In the genomic region with DNA sequence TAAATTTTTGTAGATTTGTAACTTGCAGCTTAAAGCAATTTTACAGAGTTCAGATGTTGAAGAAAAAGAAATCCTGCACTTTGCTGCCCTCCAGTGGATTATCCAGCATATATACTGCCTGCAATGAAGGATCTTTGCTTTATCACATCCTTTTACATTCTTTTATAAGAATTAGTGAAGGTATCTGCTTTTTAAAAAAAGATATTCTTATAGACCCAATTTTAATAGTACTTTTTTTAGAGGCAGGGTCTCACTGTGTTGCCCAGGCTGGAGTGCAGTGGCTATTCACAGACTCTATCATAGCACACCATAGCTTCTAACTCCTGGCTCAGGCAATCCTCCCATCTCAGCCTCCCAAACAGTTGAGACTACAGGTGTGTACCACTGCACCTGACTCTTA, we compare ENCODE assay signal across 9 cellular contexts.
DNase-seq lines count a peak whose midpoint lies in the region; ATAC-seq, FAIRE-seq and TF ChIP-seq lines count a peak whose summit lies in the region.
"Had no signal": no experiment of that assay in that cellular context is flagged by ENCODE, and none has a peak within 500 bp of the region (broad histone marks: within the 10 kb centered on the region; RNA-seq: fewer than 3 reads in every experiment).

No MANE protein-coding gene starts in this region.

- H4K91ac ChIP-seq in neuronal stem cell (ENCODE audit: low read depth, low read length, poor library complexity): no peak overlapping the region

- no peak overlapping the region for H3K23ac ChIP-seq in neuronal stem cell (ENCODE audit: low read depth, low read length, poor library complexity)

- no peak overlapping the region for H2BK12ac ChIP-seq in neuronal stem cell (ENCODE audit: low read length)

- H2BK120ac ChIP-seq in neuronal stem cell (ENCODE audit: low read depth, low read length): no peak overlapping the region

- H2AFZ ChIP-seq in neuronal stem cell (ENCODE audit: low read length): no peak overlapping the region

- no peak overlapping the region for H3K14ac ChIP-seq in neuronal stem cell (ENCODE audit: low read length)

- no peak overlapping the region for H3K4me3 ChIP-seq in colonic mucosa
- no peak overlapping the region for H3K4me3 ChIP-seq in mucosa of descending colon
- H3K4me3 ChIP-seq in neuronal stem cell (ENCODE audit: low read length in 2 of 2): no peak overlapping the region

- H3K4me1 ChIP-seq in colonic mucosa (no peaks in the 10 kb centered on the region), mucosa of descending colon (ENCODE audit: low read depth) (no peaks in the 10 kb centered on the region), neuronal stem cell (ENCODE audit: control insufficient read depth in 2 of 2, insufficient read depth in 1 of 2, low read depth in 1 of 2, low read length in 2 of 2) (no peaks in the 10 kb centered on the region)

- ATAC-seq in HG02938 (IDR thresholded peaks at IDR 0.05; ENCODE audit: unreplicated experiment): peak; percentile 60
- peak; percentile 69 for ATAC-seq in mucosa of descending colon
- no peak for ATAC-seq in HG02870 (IDR thresholded peaks at IDR 0.05; ENCODE audit: unreplicated experiment)

- no peaks in the 10 kb centered on the region for H3K9me3 ChIP-seq in colonic mucosa
- H3K9me3 ChIP-seq in mucosa of descending colon: no peaks in the 10 kb centered on the region
- no peaks in the 10 kb centered on the region for H3K9me3 ChIP-seq in neuronal stem cell (replicated peaks in 1 of 2; ENCODE audit: control insufficient read depth in 2 of 2, insufficient read depth in 1 of 2, low read depth in 1 of 2, low read length in 2 of 2)

- H4K8ac ChIP-seq in neuronal stem cell (ENCODE audit: low read depth, low read length): no peak overlapping the region

- intact Hi-C loops in colonic mucosa (cut with DNase I) (loop anchor here (2.0 kb wide), 1 partner anchor 109 kb away; a partner anchor contains a TSS), mucosa of descending colon (cut with DNase I, micrococcal nuclease) (loop anchor here in 1 of 2 donors (5.0 kb wide), 1 partner anchor 107 kb away; a partner anchor contains a TSS)

- H3K36me3 ChIP-seq in colonic mucosa (no peaks in the 10 kb centered on the region), mucosa of descending colon (ENCODE audit: low read depth) (no peaks in the 10 kb centered on the region), neuronal stem cell (replicated peaks in 1 of 2; ENCODE audit: control insufficient read depth in 2 of 2, insufficient read depth in 2 of 2, low read length in 2 of 2) (peaks cover 3 to 55% of the 10 kb centered on the region in 2 donors)

- H3K18ac ChIP-seq in neuronal stem cell (ENCODE audit: low read length): no peak overlapping the region

- peak; percentile 96 for FAIRE-seq in A204.1 (lab: Jason Lieb, UNC)
- peak; percentile 61 for FAIRE-seq in RCC 7860 (lab: Jason Lieb, UNC)

- H3K4me2 ChIP-seq in neuronal stem cell (ENCODE audit: insufficient read depth, low read length, poor library complexity, severe bottlenecking): no peak overlapping the region

- H3K79me1 ChIP-seq in neuronal stem cell (ENCODE audit: low read depth, low read length): no peaks in the 10 kb centered on the region

- no peak overlapping the region for H3K4ac ChIP-seq in neuronal stem cell (ENCODE audit: low read length)

- peak; percentile 64 for TF ChIP-seq CTCF in colonic mucosa (IDR thresholded peaks at IDR 0.05)
- peak; percentile 48 for TF ChIP-seq CTCF in mucosa of descending colon (IDR thresholded peaks at IDR 0.05)

- no peak overlapping the region for H3K27ac ChIP-seq in colonic mucosa
- no peak overlapping the region for H3K27ac ChIP-seq in neuronal stem cell (replicated peaks; ENCODE audit: low read length)

- no peak overlapping the region for H2AK5ac ChIP-seq in neuronal stem cell (ENCODE audit: low read depth, low read length)

- DNase-seq in DMS53 (lab: John Stamatoyannopoulos, UW): peak; percentile 52
- no peak for DNase-seq in RCC 7860 (ENCODE audit: low spot score)
- DNase-seq in colonic mucosa: peak; percentile 63
- peak in 1 of 3 donors; percentile 78 for DNase-seq in mucosa of descending colon
- no peak for DNase-seq in neuronal stem cell (ENCODE audit: low spot score)
- DNase-seq: left cardiac atrium had no signal

- H3K9ac ChIP-seq in colonic mucosa (ENCODE audit: low read depth in 2 of 2, low read length in 2 of 2) (no peak overlapping the region), neuronal stem cell (ENCODE audit: low read depth, low read length, poor library complexity) (no peak overlapping the region)

- no peak overlapping the region for H2BK15ac ChIP-seq in neuronal stem cell (ENCODE audit: low read length)

- H2BK5ac ChIP-seq in neuronal stem cell (ENCODE audit: low read length): no peak overlapping the region

- H3K27me3 ChIP-seq in colonic mucosa (no peaks in the 10 kb centered on the region), neuronal stem cell (ENCODE audit: control insufficient read depth in 3 of 3, insufficient read depth in 3 of 3, low read depth in 1 of 3, low read length in 3 of 3) (no peaks in the 10 kb centered on the region)

Comparison
In these comparisons a context has a peak if more than half of its experiments do, and no peak if none do; other contexts are left out.
1. DNase-seq: peak in DMS53 (single experiment) and colonic mucosa (single experiment); none in RCC 7860 (single experiment) and neuronal stem cell (single experiment).